In the genomic region with DNA sequence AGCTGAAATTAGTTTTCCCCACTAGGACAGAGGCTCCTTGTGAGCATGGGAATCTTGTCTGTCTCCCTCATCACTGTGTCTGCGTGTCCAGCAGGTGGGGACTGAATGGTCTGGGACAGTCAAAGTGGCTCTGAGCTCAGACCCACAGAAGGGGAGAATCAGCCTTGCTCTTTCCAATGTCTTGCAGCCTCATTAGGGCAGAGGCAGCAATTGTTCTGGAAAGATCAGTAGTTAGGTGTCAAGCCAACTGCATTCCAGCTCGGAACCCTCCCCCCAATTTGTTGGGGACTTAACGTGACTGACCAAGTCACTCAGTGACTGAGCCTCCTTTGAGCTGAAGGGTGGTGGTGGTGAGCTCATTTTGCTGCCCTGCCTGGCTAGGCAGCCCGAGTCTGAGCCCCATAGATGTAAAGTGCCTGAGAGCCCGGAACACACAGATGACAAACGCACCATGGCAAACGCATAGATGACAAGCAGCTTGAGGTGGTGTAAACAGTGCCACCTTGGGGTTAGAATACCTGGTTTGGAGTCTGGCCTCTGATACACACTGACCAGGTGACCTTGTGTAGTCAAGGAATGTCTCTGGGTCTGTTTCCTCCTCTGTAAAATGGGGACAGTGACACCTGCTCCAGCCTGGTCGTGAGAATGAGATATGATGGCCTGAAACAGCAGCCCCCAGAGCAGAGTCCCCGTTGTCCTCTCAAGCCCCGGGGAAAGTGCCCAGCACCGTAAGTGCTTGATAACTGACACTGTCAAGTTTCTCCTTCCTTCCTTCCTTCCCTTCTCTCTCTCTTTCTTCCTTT, we compare ENCODE assay signal across 15 cellular contexts. TPM values are rescaled to one million over a fixed set of nuclear protein-coding genes. Genes with fewer than 3 reads are reported as not detected.
DNase-seq lines count a peak whose midpoint lies in the region; ATAC-seq and TF ChIP-seq lines count a peak whose summit lies in the region.
"Had no signal": no experiment of that assay in that cellular context is flagged by ENCODE, and none has a peak within 500 bp of the region (broad histone marks: within the 10 kb centered on the region; RNA-seq: fewer than 3 reads in every experiment).

No MANE protein-coding gene starts in this region.

- BruUV-seq in MCF 10A (replicated peaks; lab: Mats Ljungman, UMichigan) (no TSS peak), PC-3 (replicated peaks; lab: Mats Ljungman, UMichigan) (no TSS peak)

- H2AFZ ChIP-seq in PC-3 (ENCODE audit: low read length) = no peak overlapping the region

- peak overlapping the region; percentile 42 for H3K4me2 ChIP-seq in PC-3 (ENCODE audit: low read length)

- no peaks in the 10 kb centered on the region for H3K9me2 ChIP-seq in PC-3 (replicated peaks; ENCODE audit: low read length)

- H3K27me3 ChIP-seq in PC-3 (ENCODE audit: low read length) = no peaks in the 10 kb centered on the region

- no peaks in the 10 kb centered on the region for H3K9me3 Mint-ChIP-seq in MCF 10A (ENCODE audit: unreplicated experiment)

- peaks cover 52% of the 10 kb centered on the region for H3K27me3 Mint-ChIP-seq in MCF 10A (ENCODE audit: insufficient read depth, unreplicated experiment)

- POLR2A ChIA-PET in MCF 10A (lab: Yijun Ruan, JAX) (interaction anchor here (0.7 kb wide), 1 partner anchor 17 kb away, joined by 4 read pairs; no protein-coding TSS in a partner anchor), PC-3 (lab: Charles Lee; ENCODE audit: unreplicated experiment) (no interaction called here)

- TF ChIP-seq CTCF in MCF 10A (IDR thresholded peaks at IDR 0.05; ENCODE audit: unreplicated experiment) (no peak), PC-3 (conservative IDR thresholded peaks at IDR 0.05; ENCODE audit: low read depth, low read length) (peak; percentile 50; the same call in 1 of the 2 replicates)

- CTCF ChIA-PET in MCF 10A (lab: Yijun Ruan, JAX) (interaction anchor here (0.6 to 4.2 kb wide), 10 partner anchors 17 to 612 kb away, joined by 3 to 29 read pairs (median 4); no protein-coding TSS in a partner anchor), PC-3 (lab: Charles Lee) (interaction anchor here (0.5 to 1.1 kb wide), 4 partner anchors 38 to 559 kb away, joined by 3 to 4 read pairs (median 4); no protein-coding TSS in a partner anchor)

- intact Hi-C loops in MCF 10A (cut with micrococcal nuclease) = no loop called here
- intact Hi-C loops in PC-3 (cut with micrococcal nuclease) = no loop called here

- H3F3A ChIP-seq in PC-3 (ENCODE audit: low read length, unreplicated experiment) = no peaks in the 10 kb centered on the region

- H3K4me3 Mint-ChIP-seq in MCF 10A (ENCODE audit: unreplicated experiment) = no peak overlapping the region
- H3K4me3 Mint-ChIP-seq: B cell, WTC11 had no signal

- H3K36me3 ChIP-seq in PC-3 (ENCODE audit: low read depth, low read length) = no peaks in the 10 kb centered on the region

- no peak overlapping the region for H3K9ac ChIP-seq in PC-3 (ENCODE audit: low read length)

- ATAC-seq in PC-3 (peak; percentile 33), left lobe of liver (peak; percentile 42)
- ATAC-seq: SK-N-SH treated with all-trans-retinoic acid at 6 μM for 48 hours, WTC11 had no signal

- peaks cover 20% of the 10 kb centered on the region for H3K4me1 ChIP-seq in PC-3 (ENCODE audit: insufficient read depth, low read length)

- no peaks in the 10 kb centered on the region for H3K4me1 Mint-ChIP-seq in MCF 10A (ENCODE audit: insufficient read depth, unreplicated experiment)
- H3K4me1 Mint-ChIP-seq: B cell had no signal

- no peaks in the 10 kb centered on the region for H3K36me3 Mint-ChIP-seq in MCF 10A (ENCODE audit: insufficient read depth, unreplicated experiment)
- H3K36me3 Mint-ChIP-seq: WTC11 had no signal

- no peaks in the 10 kb centered on the region for H4K20me1 ChIP-seq in PC-3 (ENCODE audit: low read length)

- in situ Hi-C loops in T47D (cut with HindIII; ENCODE audit: low pct_unique_long_range_greater_than_20kb, low sequenced_read_pairs) = no loop called here

- no peak overlapping the region for H3K27ac ChIP-seq in PC-3 (ENCODE audit: low read length)

- H3K4me3 ChIP-seq in PC-3 (ENCODE audit: low read length) = no peak overlapping the region

- DNase-seq in T47D (ENCODE audit: low read depth in 1 of 2, low spot score in 1 of 2) = peak; percentile 38 to 54
- no peak for DNase-seq in MCF 10A (ENCODE audit: unreplicated experiment)
- DNase-seq in PC-3 = peak; percentile 59
- no peak for DNase-seq in left lobe of liver (ENCODE audit: low spot score)
- DNase-seq in NCI-H1436 treated with DMSO at 0.1 percent for 48 hours (lab: John Stamatoyannopoulos, UW) = no peak
- DNase-seq in occipital lobe (lab: John Stamatoyannopoulos, UW) = no peak
- DNase-seq in putamen (ENCODE audit: low spot score) = no peak
- DNase-seq in epidermal melanocyte (ENCODE audit: insufficient read length, low spot score) = no peak
- DNase-seq: anterior cingulate cortex; NCI-H187 treated with DMSO at 0.1 percent for 48 hours; stimulated activated CD4-positive, alpha-beta T cell treated with anti-CD3 and anti-CD28 coated beads, Interleukin-1b, Interleukin-23, amount 100 ng/mL, for 48 hours had no signal

- H3K27ac Mint-ChIP-seq in MCF 10A (ENCODE audit: low read depth, unreplicated experiment) = no peak overlapping the region
- H3K27ac Mint-ChIP-seq: B cell, WTC11 had no signal

- no peaks in the 10 kb centered on the region for H3K9me3 ChIP-seq in PC-3 (ENCODE audit: low read length)

- peaks cover 18% of the 10 kb centered on the region for H3K79me2 ChIP-seq in PC-3 (ENCODE audit: low read length)

RNA-seq across cellular contexts. Expression of gene SORCS2, which starts 2.7 kb away (rescaled TPM):
- total RNA-seq in MCF 10A (2022) (0.05 TPM in 1 of 2 replicates, not detected in the other), PC-3 (2014; rRNA removed) (4.1 and 6.6 TPM in 2 replicates), left lobe of liver (0.35 TPM), occipital lobe (4.1 TPM)
- total RNA-seq: B cell, pulmonary artery endothelial cell had no signal

Comparison
In these comparisons a context has a peak if more than half of its experiments do, and no peak if none do; other contexts are left out.
1. DNase-seq: peak in T47D (2 of 2) and PC-3 (single experiment); none in MCF 10A (single experiment), left lobe of liver (single experiment), NCI-H1436 treated with DMSO at 0.1 percent for 48 hours (single experiment), occipital lobe (single experiment), putamen (single experiment) and epidermal melanocyte (single experiment).